Comparison of ENCODE assay signal across 24 cellular contexts in the genomic region with DNA sequence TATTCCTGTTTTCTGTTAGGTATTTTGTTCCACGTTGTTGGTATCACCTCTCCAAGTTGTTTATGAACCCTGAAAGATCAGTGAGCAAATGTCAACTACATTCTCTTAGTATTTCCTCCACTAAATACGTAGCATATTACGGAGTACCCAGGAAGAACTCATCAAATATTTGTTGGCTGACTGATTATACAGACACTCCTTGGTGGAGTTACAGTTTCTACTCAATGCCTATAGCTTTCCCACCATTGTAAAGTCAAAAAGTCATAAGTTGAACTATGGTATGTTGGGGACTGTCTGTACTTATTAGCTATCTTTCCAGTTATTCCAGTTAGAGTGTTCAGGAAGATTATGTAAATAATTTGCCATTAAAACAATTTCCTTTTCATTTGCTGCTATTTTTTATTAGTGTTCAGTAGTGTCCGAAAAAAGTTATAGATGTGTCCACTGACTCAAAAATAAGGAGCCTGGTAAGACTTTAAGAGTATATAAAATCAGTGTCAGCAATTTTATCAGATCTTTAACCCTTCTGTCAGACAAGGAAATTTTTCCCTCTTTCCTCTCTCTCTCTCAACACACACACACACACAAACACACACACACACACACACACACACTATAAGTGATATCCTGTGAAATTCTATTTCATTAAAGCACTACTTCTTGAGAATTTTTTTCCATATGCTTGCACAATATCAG. TPM values are rescaled to one million over a fixed set of nuclear protein-coding genes. Genes with fewer than 3 reads are reported as not detected.
DNase-seq lines count a peak whose midpoint lies in the region; ATAC-seq, FAIRE-seq and TF ChIP-seq lines count a peak whose summit lies in the region.
"Had no signal": no experiment of that assay in that cellular context is flagged by ENCODE, and none has a peak within 500 bp of the region (broad histone marks: within the 10 kb centered on the region; RNA-seq: fewer than 3 reads in every experiment).

No MANE protein-coding gene starts in this region.

- H3K36me3 ChIP-seq in Karpas-422 (ENCODE audit: insufficient read depth, low read length) (no peaks in the 10 kb centered on the region), esophagus squamous epithelium (no peaks in the 10 kb centered on the region)
- H3K36me3 ChIP-seq: MG63, SJSA1 had no signal

- no peaks in the 10 kb centered on the region for H4K20me1 ChIP-seq in Karpas-422 (ENCODE audit: insufficient read depth, low read depth, low read length)

- no peaks in the 10 kb centered on the region for H3K79me2 ChIP-seq in Karpas-422 (ENCODE audit: low read length)

- no peaks in the 10 kb centered on the region for H3K4me1 ChIP-seq in A549
- peaks cover 4% of the 10 kb centered on the region; the same call in 1 of the 2 replicates for H3K4me1 ChIP-seq in Karpas-422 (ENCODE audit: low read length)
- H3K4me1 ChIP-seq in esophagus squamous epithelium: peaks cover 0 to 22% (median 8%) of the 10 kb centered on the region in 3 donors

- intact Hi-C loops in esophagus squamous epithelium (cut with DNase I): loop anchor here (10.0 kb wide), 1 partner anchor 66 kb away; no protein-coding TSS in a partner anchor

- TF ChIP-seq RAD21 in A549 (conservative IDR thresholded peaks at IDR 0.05 in 1 of 2, IDR thresholded peaks at IDR 0.05 in 1 of 2): no peak

- H3K4me3 ChIP-seq in A549 (no peak overlapping the region), Karpas-422 (ENCODE audit: low read length) (no peak overlapping the region), esophagus squamous epithelium (no peak overlapping the region)
- H3K4me3 ChIP-seq: GM12878, MG63, SJSA1 had no signal

- 36% methylated on average over 4 of the region's 4 CpGs for WGBS in A549 (ENCODE audit: missing lambda C conversion rate)
- WGBS in esophagus squamous epithelium, 2 donors: 70 to 85% methylated on average over 4 of the region's 4 CpGs

- no peaks in the 10 kb centered on the region for H3K9me3 ChIP-seq in A549
- H3K9me3 ChIP-seq in Karpas-422 (ENCODE audit: low read length): no peaks in the 10 kb centered on the region
- H3K9me3 ChIP-seq in esophagus squamous epithelium: no peaks in the 10 kb centered on the region
- H3K9me3 ChIP-seq: MG63, SJSA1 had no signal

- no peak overlapping the region for H2AFZ ChIP-seq in Karpas-422 (ENCODE audit: low read length)

- ATAC-seq in A549: no peak
- ATAC-seq: GM12878 had no signal

- H3K9me2 ChIP-seq in Karpas-422 (replicated peaks; ENCODE audit: insufficient read depth, low read length): no peaks in the 10 kb centered on the region

- no peak for TF ChIP-seq EP300 in A549 (IDR thresholded peaks at IDR 0.05)

- FAIRE-seq in A549 (lab: Jason Lieb, UNC) (no peak), GM12891 (lab: Jason Lieb, UNC) (no peak)
- FAIRE-seq: A204.1, GM12878, HTR-8/SVneo had no signal

- H3K4me2 ChIP-seq in A549: no peak overlapping the region
- H3K4me2 ChIP-seq in Karpas-422 (ENCODE audit: low read depth, low read length, poor library complexity, severe bottlenecking): no peak overlapping the region

- H3K27me3 ChIP-seq in Karpas-422 (ENCODE audit: low read length) (no peaks in the 10 kb centered on the region), esophagus squamous epithelium (no peaks in the 10 kb centered on the region)
- H3K27me3 ChIP-seq: MG63 had no signal

- POLR2A ChIA-PET in A549 (lab: Yijun Ruan, JAX): no interaction called here

- DNase-seq in A549 (ENCODE audit: low read depth in 1 of 2, low spot score in 1 of 2) (no peak), ELR (ENCODE audit: low read depth) (peak; percentile 15), iris pigment epithelial cell (ENCODE audit: low read depth) (peak; percentile 36), germinal center (ENCODE audit: low spot score) (no peak), Karpas-422 (no peak), GM12891 (ENCODE audit: insufficient read length, low spot score) (no peak), esophagus squamous epithelium (lab: John Stamatoyannopoulos, UW) (no peak)
- DNase-seq: DMS53; H9; Kasumi-1; MG63; NCI-H1417 treated with DMSO at 0.1 percent for 48 hours; NCI-H187 treated with DMSO at 0.1 percent for 48 hours; NCI-H226; NCI-H510A treated with DMSO at 0.1 percent for 48 hours; NCI-H748 treated with DMSO at 0.1 percent for 48 hours; NK-92 treated with Interleukin-12 subunit alpha and Interleukin-12 subunit beta, amount 100 ng/mL, for 24 hours had no signal

- CTCF ChIA-PET in A549 (lab: Yijun Ruan, JAX): no interaction called here

- no peak for TF ChIP-seq CTCF in A549 (IDR thresholded peaks at IDR 0.05)
- no peak for TF ChIP-seq CTCF in VCaP (conservative IDR thresholded peaks at IDR 0.05)
- TF ChIP-seq CTCF in esophagus squamous epithelium (IDR thresholded peaks at IDR 0.05): no peak

- H3K27ac ChIP-seq in A549 (no peak overlapping the region), VCaP (peak overlapping the region; percentile 88), Karpas-422 (ENCODE audit: low read length) (no peak overlapping the region), esophagus squamous epithelium (peak overlapping the region in 1 of 4 donors; percentile 13)
- H3K27ac ChIP-seq: SJSA1 had no signal

- no peak for TF ChIP-seq POLR2A in A549 (IDR thresholded peaks at IDR 0.05; ENCODE audit: low read length)
- TF ChIP-seq POLR2A in GM12891 (IDR thresholded peaks at IDR 0.05; ENCODE audit: low read depth, low read length): no peak
- TF ChIP-seq POLR2A in esophagus squamous epithelium (IDR thresholded peaks at IDR 0.05): no peak

- H3K9ac ChIP-seq in Karpas-422 (ENCODE audit: low read length): no peak overlapping the region

TF ChIP-seq in A549, 52 proteins besides CTCF, POLR2A, EP300 and RAD21:
- TF ChIP-seq BCL3 (IDR thresholded peaks at IDR 0.05) (no peak), FOXS1 (CRISPR knock-in tag; IDR thresholded peaks at IDR 0.05) (no peak), CHD2 (IDR thresholded peaks at IDR 0.05; ENCODE audit: low read length, partially characterized antibody) (no peak), ZFP36 (IDR thresholded peaks at IDR 0.05; ENCODE audit: borderline replicate concordance, partially characterized antibody) (no peak), MYC (IDR thresholded peaks at IDR 0.05; ENCODE audit: borderline replicate concordance, low read length) (no peak), MAFK (IDR thresholded peaks at IDR 0.05; ENCODE audit: partially characterized antibody) (peak; percentile 88)
TF ChIP-seq in A549: peak in this region for 1.

TF ChIP-seq in GM12891, 5 proteins besides CTCF, POLR2A, EP300 and RAD21:
- TF ChIP-seq TAF1 (IDR thresholded peaks at IDR 0.05; ENCODE audit: low read depth, low read length) (no peak), POU2F2 (IDR thresholded peaks at IDR 0.05; ENCODE audit: low read depth, low read length) (no peak), POLR2AphosphoS5 (IDR thresholded peaks at IDR 0.05; ENCODE audit: low read depth, low read length) (no peak), SPI1 (IDR thresholded peaks at IDR 0.05; ENCODE audit: low read depth, low read length) (no peak), PAX5 (IDR thresholded peaks at IDR 0.05; ENCODE audit: insufficient read depth, low read length, severe bottlenecking) (no peak)
TF ChIP-seq in GM12891: peak in this region for 0.

RNA-seq across cellular contexts. Expression of gene APBA1, which starts 6.8 kb away (rescaled TPM):
- 1.6 and 1.9 TPM in 2 replicates for polyA plus RNA-seq in A549 (2011; rRNA removed)
- polyA plus RNA-seq in A549 (2012; cell fraction: cytosol; rRNA removed): 0.32 and 0.44 TPM in 2 replicates
- 0.16 and 0.17 TPM in 2 replicates for polyA plus RNA-seq in A549 (2012; cell fraction: nucleus; rRNA removed)
- 0.21 to 0.34 TPM (median 0.22 TPM) in 3 replicates for polyA plus RNA-seq in A549 (2017; fragmentation: RNase III; extraction: RNeasy Plus Mini Kit Qiagen cat#74134 plus additional on column Dnase treatment)
- 2.2 and 3.0 TPM in 2 replicates for polyA minus RNA-seq in A549 (2011; rRNA and poly(A)+ RNA removed)
- not detected in 2 replicates for total RNA-seq in Karpas-422 (2014; rRNA removed; shearing (Covaris generic); ENCODE audit: low replicate concordance)
- 0.01 TPM for polyA plus RNA-seq in GM12891 (2012; ENCODE audit: low read depth, missing spikeins)
- 1 to 10 TPM; 1.3 to 8.0 (median 1.7) TPM for total RNA-seq in esophagus squamous epithelium
- polyA plus RNA-seq: CD14-positive monocyte, IgD-negative memory B cell had no signal

Comparison
In these comparisons a context has a peak if more than half of its experiments do, and no peak if none do; other contexts are left out.
1. DNase-seq: peak in ELR (single experiment) and iris pigment epithelial cell (single experiment); none in A549 (0 of 2), germinal center (single experiment), Karpas-422 (single experiment), GM12891 (single experiment) and esophagus squamous epithelium (single experiment).